Comparison of ENCODE assay signal across 8 cellular contexts in genomic region chr19:41895745-41896580, GRCh38. TPM values are rescaled to one million over a fixed set of nuclear protein-coding genes. Genes with fewer than 3 reads are reported as not detected.
A peak's percentile ranks its signal among the peaks of the same experiment; 100 is the strongest.
DNase-seq lines count a peak whose midpoint lies in the region; ATAC-seq and TF ChIP-seq lines count a peak whose summit lies in the region.
"Had no signal": no experiment of that assay in that cellular context is flagged by ENCODE, and none has a peak within 500 bp of the region (broad histone marks: within the 10 kb centered on the region; RNA-seq: fewer than 3 reads in every experiment).

No MANE protein-coding gene starts in this region.

- DNase-seq in NCI-H1694 (lab: John Stamatoyannopoulos, UW) (peak; percentile 19), NCI-H1694 treated with DMSO at 0.1 percent for 48 hours (lab: John Stamatoyannopoulos, UW) (no peak), activated B cell treated with CpG ODN at 0.5 μM for 24 hours (no peak), CD1c-positive myeloid dendritic cell (ENCODE audit: extremely low spot score) (no peak)
- DNase-seq: posterior cingulate gyrus, testis had no signal

- H3K27ac Mint-ChIP-seq in activated B cell treated with CpG ODN at 0.5 μM for 24 hours = peak overlapping the region; percentile 57
- no peak overlapping the region for H3K27ac Mint-ChIP-seq in nephron

- TF ChIP-seq CTCF in activated B cell treated with CpG ODN at 0.5 μM for 24 hours (IDR thresholded peaks at IDR 0.05) (no peak), nephron (IDR thresholded peaks at IDR 0.05; ENCODE audit: unreplicated experiment in 3 of 3) (peak; percentile 10 to 24 (median 16))

- POLR2A ChIA-PET in activated B cell treated with CpG ODN at 0.5 μM for 24 hours (lab: Charles Lee) = interaction anchor here (1.5 to 1.6 kb wide), 2 partner anchors 12 to 16 kb away, joined by 4 to 6 read pairs; no protein-coding TSS in a partner anchor

- H3K27me3 Mint-ChIP-seq in activated B cell treated with CpG ODN at 0.5 μM for 24 hours = no peaks in the 10 kb centered on the region
- H3K27me3 Mint-ChIP-seq in nephron (ENCODE audit: low read depth) = no peaks in the 10 kb centered on the region

- ATAC-seq in activated B cell treated with CpG ODN at 0.5 μM for 24 hours (ENCODE audit: low read depth) = no peak
- no peak for ATAC-seq in HG02981 (IDR thresholded peaks at IDR 0.05; ENCODE audit: unreplicated experiment)

- H3K4me3 Mint-ChIP-seq in activated B cell treated with CpG ODN at 0.5 μM for 24 hours = no peak overlapping the region
- no peak overlapping the region for H3K4me3 Mint-ChIP-seq in nephron

- peaks cover 13% of the 10 kb centered on the region for H3K4me1 Mint-ChIP-seq in activated B cell treated with CpG ODN at 0.5 μM for 24 hours
- H3K4me1 Mint-ChIP-seq in nephron = no peaks in the 10 kb centered on the region

- intact Hi-C loops in activated B cell treated with CpG ODN at 0.5 μM for 24 hours (cut with micrococcal nuclease) = no loop called here

- CTCF ChIA-PET in activated B cell treated with CpG ODN at 0.5 μM for 24 hours (lab: Charles Lee) = interaction anchor here (1.0 kb wide), 1 partner anchor 23 kb away, joined by 4 read pairs; no protein-coding TSS in a partner anchor

- peaks cover 72% of the 10 kb centered on the region for H3K36me3 Mint-ChIP-seq in activated B cell treated with CpG ODN at 0.5 μM for 24 hours (ENCODE audit: low read depth)
- H3K36me3 Mint-ChIP-seq in nephron (ENCODE audit: low read depth) = peaks cover 36% of the 10 kb centered on the region

- H3K9me3 Mint-ChIP-seq in activated B cell treated with CpG ODN at 0.5 μM for 24 hours (no peaks in the 10 kb centered on the region), nephron (no peaks in the 10 kb centered on the region)

RNA-seq across cellular contexts. Expression of gene ARHGEF1, which starts 13.0 kb away (rescaled TPM):
- 351 and 418 TPM in 2 replicates for total RNA-seq in activated B cell treated with CpG ODN at 0.5 μM for 24 hours

RNA-seq across cellular contexts. Expression of gene CD79A, which starts 18.9 kb away (rescaled TPM):
- 889 and 943 TPM in 2 replicates for total RNA-seq in activated B cell treated with CpG ODN at 0.5 μM for 24 hours

RNA-seq across cellular contexts. Expression of gene ERFL, which starts 32.3 kb away (rescaled TPM):
- total RNA-seq in activated B cell treated with CpG ODN at 0.5 μM for 24 hours = 0.64 and 1.1 TPM in 2 replicates

RNA-seq across cellular contexts. Expression of gene RPS19, which starts 35.9 kb away (rescaled TPM):
- 4,196 and 4,853 TPM in 2 replicates for total RNA-seq in activated B cell treated with CpG ODN at 0.5 μM for 24 hours

RNA-seq across cellular contexts. Expression of gene DMRTC2, which starts 51.1 kb away (rescaled TPM):
- not detected in 2 replicates for total RNA-seq in activated B cell treated with CpG ODN at 0.5 μM for 24 hours
